In the genomic region with DNA sequence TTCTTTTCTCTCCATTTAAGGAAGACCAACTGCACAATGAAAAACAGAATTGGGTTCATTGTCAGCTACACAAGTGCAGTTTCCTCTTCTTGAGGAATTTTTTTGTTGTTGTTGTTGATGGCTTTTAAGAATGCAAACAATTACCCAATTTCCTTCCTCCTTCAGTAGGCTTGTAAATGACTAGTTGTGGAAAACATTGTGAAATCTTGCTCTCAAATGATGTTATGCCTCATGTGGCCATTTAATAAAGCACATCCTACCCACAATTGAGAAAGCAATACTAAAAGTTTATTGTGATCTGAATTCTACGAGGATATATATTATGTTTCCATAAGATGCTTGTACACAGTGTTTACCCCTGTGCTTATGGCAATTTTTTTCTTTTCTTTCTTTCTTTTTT, we compare ENCODE assay signal across 8 cellular contexts.
DNase-seq lines count a peak whose midpoint lies in the region; ATAC-seq and TF ChIP-seq lines count a peak whose summit lies in the region.
"Had no signal": no experiment of that assay in that cellular context is flagged by ENCODE, and none has a peak within 500 bp of the region (broad histone marks: within the 10 kb centered on the region; RNA-seq: fewer than 3 reads in every experiment).

No MANE protein-coding gene starts in this region.

- H3K36me3 ChIP-seq in testis (ENCODE audit: low read depth, missing control alignments), result no peaks in the 10 kb centered on the region

- peak; percentile 77 for ATAC-seq in GM21529 (IDR thresholded peaks at IDR 0.05; ENCODE audit: unreplicated experiment)

- no peak overlapping the region for H3K27ac ChIP-seq in testis

- no peak overlapping the region for H3K4me3 ChIP-seq in testis

- H3K9me3 ChIP-seq in testis, result no peaks in the 10 kb centered on the region

- peak in 2 of 3 experiments; percentile 19 to 36 for TF ChIP-seq CTCF in testis (IDR thresholded peaks at IDR 0.05)

- no peak for TF ChIP-seq POLR2A in testis (IDR thresholded peaks at IDR 0.05)

- DNase-seq in NCI-H226 (peak; percentile 32), fibroblast of gingiva (ENCODE audit: low read depth) (peak; percentile 25), testis (no peak), midbrain (lab: John Stamatoyannopoulos, UW) (no peak), HK-2 (ENCODE audit: unreplicated experiment) (no peak), HUDEP-2 (lab: John Stamatoyannopoulos, UW; ENCODE audit: unreplicated experiment in 76 of 76) (no peak)
- DNase-seq: NCI-H774 had no signal

- peaks cover 12% of the 10 kb centered on the region for H3K4me1 ChIP-seq in testis

- WGBS in testis, 2 donors, result 64 to 73% methylated on average over 1 of the region's 1 CpG

- intact Hi-C loops in testis (cut with DNase I; ENCODE audit: low total_unique reads), result no loop called here

- no peaks in the 10 kb centered on the region for H3K27me3 ChIP-seq in testis

Comparison
In these comparisons a context has a peak if more than half of its experiments do, and no peak if none do; other contexts are left out.
1. DNase-seq: peak in NCI-H226 (single experiment) and fibroblast of gingiva (single experiment); none in testis (single experiment), midbrain (single experiment), HK-2 (single experiment) and HUDEP-2 (0 of 76).